In genomic region chr16:24670623-24671454, GRCh38 we compare ENCODE assay signal across 8 cellular contexts. TPM values are rescaled to one million over a fixed set of nuclear protein-coding genes. Genes with fewer than 3 reads are reported as not detected.
A peak's percentile ranks its signal among the peaks of the same experiment; 100 is the strongest.
DNase-seq lines count a peak whose midpoint lies in the region; ATAC-seq and TF ChIP-seq lines count a peak whose summit lies in the region.

No MANE protein-coding gene starts in this region.

- H3K9me3 Mint-ChIP-seq in progenitor cell of endocrine pancreas (ENCODE audit: low read depth), result no peaks in the 10 kb centered on the region

- peak overlapping the region; percentile 70 for H3K9ac ChIP-seq in neural cell (ENCODE audit: low read length)

- peak overlapping the region; percentile 88 for H3K4me2 ChIP-seq in neural cell (ENCODE audit: low read length)

- TF ChIP-seq CTCF in RWPE1 (conservative IDR thresholded peaks at IDR 0.05; ENCODE audit: low read depth) (no peak), neural cell (IDR thresholded peaks at IDR 0.05; ENCODE audit: poor library complexity, severe bottlenecking) (no peak), progenitor cell of endocrine pancreas (IDR thresholded peaks at IDR 0.05; ENCODE audit: unreplicated experiment) (no peak)

- H3K79me2 ChIP-seq in neural cell (replicated peaks; ENCODE audit: insufficient read depth, low read length), result no peaks in the 10 kb centered on the region

- ATAC-seq in HG03571 (IDR thresholded peaks at IDR 0.05; ENCODE audit: unreplicated experiment) (no peak), GM21526 (IDR thresholded peaks at IDR 0.05; ENCODE audit: low FRiP score, unreplicated experiment) (no peak)

- peaks cover 3% of the 10 kb centered on the region for H3F3A ChIP-seq in neural cell (ENCODE audit: insufficient read depth, low read length, poor library complexity, severe bottlenecking)

- no peaks in the 10 kb centered on the region for H3K36me3 Mint-ChIP-seq in progenitor cell of endocrine pancreas (ENCODE audit: insufficient read depth)

- H3K4me3 ChIP-seq in neural cell (ENCODE audit: low read length), result peak overlapping the region; percentile 61

- peak; percentile 45 for TF ChIP-seq RAD21 in neural cell (conservative IDR thresholded peaks at IDR 0.05)

- no peaks in the 10 kb centered on the region for H3K36me3 ChIP-seq in neural cell (ENCODE audit: insufficient read depth, low read length)

- no peak overlapping the region for H3K4me3 Mint-ChIP-seq in progenitor cell of endocrine pancreas (ENCODE audit: low read depth)

- H3K27me3 Mint-ChIP-seq in progenitor cell of endocrine pancreas, result peaks cover 10% of the 10 kb centered on the region

- no peaks in the 10 kb centered on the region for H3K9me3 ChIP-seq in neural cell (ENCODE audit: low read length)

- H3K27ac ChIP-seq in RWPE1 (peak overlapping the region; percentile 86), neural cell (ENCODE audit: low read length) (peak overlapping the region; percentile 96)

- no peaks in the 10 kb centered on the region for H3K9me2 ChIP-seq in neural cell (ENCODE audit: insufficient read depth, low read length)

- DNase-seq in stimulated activated CD4-positive, alpha-beta T cell treated with anti-CD3 and anti-CD28 coated beads, Interleukin-15, amount 100 ng/mL, for 24 hours, result peak; percentile 33
- DNase-seq in stimulated activated CD4-positive, alpha-beta T cell treated with anti-CD3 and anti-CD28 coated beads, Interleukin-4, amount 100 ng/mL, for 1 hour, result no peak
- DNase-seq in RWPE1 (ENCODE audit: low spot score), result no peak
- peak; percentile 92 for DNase-seq in fibroblast of peridontal ligament (ENCODE audit: extremely low read depth)
- no peak for DNase-seq in progenitor cell of endocrine pancreas (ENCODE audit: low spot score, unreplicated experiment)

- peak overlapping the region; percentile 22 for H2AFZ ChIP-seq in neural cell (ENCODE audit: low read depth, low read length)

- no peak overlapping the region for H3K27ac Mint-ChIP-seq in progenitor cell of endocrine pancreas

- peak; percentile 92 for TF ChIP-seq EP300 in neural cell (conservative IDR thresholded peaks at IDR 0.05; ENCODE audit: poor library complexity, severe bottlenecking)

- no peaks in the 10 kb centered on the region for H4K20me1 ChIP-seq in neural cell (ENCODE audit: insufficient read depth)

- no peaks in the 10 kb centered on the region for H3K27me3 ChIP-seq in neural cell (ENCODE audit: insufficient read depth, low read depth, low read length)

- POLR2A ChIA-PET in RWPE1 (lab: Yijun Ruan, JAX; ENCODE audit: low non-redundant PET), result no interaction called here

- no peaks in the 10 kb centered on the region for H3K4me1 Mint-ChIP-seq in progenitor cell of endocrine pancreas (ENCODE audit: low read depth)

- CTCF ChIA-PET in RWPE1 (lab: Yijun Ruan, JAX), result interaction anchor here (0.6 to 1.0 kb wide), 2 partner anchors 11 to 91 kb away, joined by 3 read pairs; no protein-coding TSS in a partner anchor

TF ChIP-seq in neural cell, 6 proteins besides CTCF, POLR2A, EP300 and RAD21:
- TF ChIP-seq, protein P1, sequence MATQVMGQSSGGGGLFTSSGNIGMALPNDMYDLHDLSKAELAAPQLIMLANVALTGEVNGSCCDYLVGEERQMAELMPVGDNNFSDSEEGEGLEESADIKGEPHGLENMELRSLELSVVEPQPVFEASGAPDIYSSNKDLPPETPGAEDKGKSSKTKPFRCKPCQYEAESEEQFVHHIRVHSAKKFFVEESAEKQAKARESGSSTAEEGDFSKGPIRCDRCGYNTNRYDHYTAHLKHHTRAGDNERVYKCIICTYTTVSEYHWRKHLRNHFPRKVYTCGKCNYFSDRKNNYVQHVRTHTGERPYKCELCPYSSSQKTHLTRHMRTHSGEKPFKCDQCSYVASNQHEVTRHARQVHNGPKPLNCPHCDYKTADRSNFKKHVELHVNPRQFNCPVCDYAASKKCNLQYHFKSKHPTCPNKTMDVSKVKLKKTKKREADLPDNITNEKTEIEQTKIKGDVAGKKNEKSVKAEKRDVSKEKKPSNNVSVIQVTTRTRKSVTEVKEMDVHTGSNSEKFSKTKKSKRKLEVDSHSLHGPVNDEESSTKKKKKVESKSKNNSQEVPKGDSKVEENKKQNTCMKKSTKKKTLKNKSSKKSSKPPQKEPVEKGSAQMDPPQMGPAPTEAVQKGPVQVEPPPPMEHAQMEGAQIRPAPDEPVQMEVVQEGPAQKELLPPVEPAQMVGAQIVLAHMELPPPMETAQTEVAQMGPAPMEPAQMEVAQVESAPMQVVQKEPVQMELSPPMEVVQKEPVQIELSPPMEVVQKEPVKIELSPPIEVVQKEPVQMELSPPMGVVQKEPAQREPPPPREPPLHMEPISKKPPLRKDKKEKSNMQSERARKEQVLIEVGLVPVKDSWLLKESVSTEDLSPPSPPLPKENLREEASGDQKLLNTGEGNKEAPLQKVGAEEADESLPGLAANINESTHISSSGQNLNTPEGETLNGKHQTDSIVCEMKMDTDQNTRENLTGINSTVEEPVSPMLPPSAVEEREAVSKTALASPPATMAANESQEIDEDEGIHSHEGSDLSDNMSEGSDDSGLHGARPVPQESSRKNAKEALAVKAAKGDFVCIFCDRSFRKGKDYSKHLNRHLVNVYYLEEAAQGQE (IDR thresholded peaks at IDR 0.05; ENCODE audit: borderline replicate concordance), result peak; percentile 86
- peak; percentile 54 for TF ChIP-seq MXI1 (conservative IDR thresholded peaks at IDR 0.05; ENCODE audit: poor library complexity, severe bottlenecking)
- peak; percentile 53 for TF ChIP-seq SMC3 (conservative IDR thresholded peaks at IDR 0.05; ENCODE audit: poor library complexity)
- no peak for TF ChIP-seq EZH2 (IDR thresholded peaks at IDR 0.05; ENCODE audit: borderline replicate concordance, insufficient read depth, low read length, poor library complexity, severe bottlenecking)
- TF ChIP-seq POLR2AphosphoS5 (IDR thresholded peaks at IDR 0.05), result peak; percentile 88
- TF ChIP-seq TAF1 (IDR thresholded peaks at IDR 0.05; ENCODE audit: low read depth), result no peak

RNA-seq across cellular contexts. Expression of gene TNRC6A, which starts 58.6 kb away (rescaled TPM):
- polyA plus RNA-seq in neural cell, result 32.1 and 37.9 TPM in 2 replicates
- polyA minus RNA-seq in neural cell, result 133 and 140 TPM in 2 replicates
- total RNA-seq in progenitor cell of endocrine pancreas, result 92.5 and 94.4 TPM in 2 replicates

Comparison
In these comparisons a context has a peak if more than half of its experiments do, and no peak if none do; other contexts are left out.
1. DNase-seq: peak in stimulated activated CD4-positive, alpha-beta T cell treated with anti-CD3 and anti-CD28 coated beads, Interleukin-15, amount 100 ng/mL, for 24 hours (single experiment) and fibroblast of peridontal ligament (single experiment); none in stimulated activated CD4-positive, alpha-beta T cell treated with anti-CD3 and anti-CD28 coated beads, Interleukin-4, amount 100 ng/mL, for 1 hour (single experiment), RWPE1 (single experiment) and progenitor cell of endocrine pancreas (single experiment).